8 cellular contexts compared by ENCODE assay signal in the genomic region with DNA sequence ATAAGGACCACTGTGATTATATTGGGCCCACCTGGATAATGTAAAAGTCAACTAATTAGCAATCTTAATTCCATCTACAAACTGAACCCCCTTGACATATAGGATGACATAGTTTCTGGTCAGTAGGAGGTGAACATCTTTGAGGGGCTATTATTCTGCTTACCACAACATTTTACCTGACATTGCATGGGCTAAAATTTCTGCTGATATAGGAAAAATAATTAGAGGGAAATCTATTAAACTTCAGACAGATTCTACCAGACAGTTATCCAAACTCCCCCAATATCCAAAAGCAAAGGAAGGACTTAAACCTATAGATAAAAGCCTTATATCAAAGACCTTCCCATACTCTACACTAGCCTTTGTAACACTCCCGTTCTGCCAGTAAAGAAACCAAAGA.
"Had no signal": no experiment of that assay in that cellular context is flagged by ENCODE, and none has a peak within 500 bp of the region (broad histone marks: within the 10 kb centered on the region; RNA-seq: fewer than 3 reads in every experiment).

No MANE protein-coding gene starts in this region.

- H3K27ac ChIP-seq: GM23248, HL-60 had no signal

- H3K9me3 ChIP-seq: HAP-1 had no signal

- H3K9ac ChIP-seq: GM23248 had no signal

- H3K36me3 ChIP-seq: HAP-1 had no signal

- DNase-seq: GM23248, GOT3, H7, HFFc6, KG1 had no signal

- H3K4me3 ChIP-seq: GM23248, HAP-1 had no signal

- H2AFZ ChIP-seq: GM23248 had no signal

- ATAC-seq: HCT116 had no signal

- H3K4me1 ChIP-seq: HAP-1 had no signal
